Comparison of ENCODE assay signal across 18 cellular contexts in genomic region chr12:64332938-64333337, GRCh38. TPM values are rescaled to one million over a fixed set of nuclear protein-coding genes. Genes with fewer than 3 reads are reported as not detected.
DNase-seq lines count a peak whose midpoint lies in the region; ATAC-seq and TF ChIP-seq lines count a peak whose summit lies in the region.
"Had no signal": no experiment of that assay in that cellular context is flagged by ENCODE, and none has a peak within 500 bp of the region (broad histone marks: within the 10 kb centered on the region; RNA-seq: fewer than 3 reads in every experiment).

No MANE protein-coding gene starts in this region.

- H2AFZ ChIP-seq in PC-3 (ENCODE audit: low read length) (no peak overlapping the region), GM23338 (no peak overlapping the region)

- intact Hi-C loops in PC-3 (cut with micrococcal nuclease), result no loop called here

- no TSS peak for BruUV-seq in PC-3 (replicated peaks; lab: Mats Ljungman, UMichigan)

- no peaks in the 10 kb centered on the region for H3K9me3 ChIP-seq in PC-3 (ENCODE audit: low read length)
- no peaks in the 10 kb centered on the region for H3K9me3 ChIP-seq in SJCRH30 (replicated peaks)

- DNase-seq in PC-3 (peak; percentile 10), amniotic epithelial cell (ENCODE audit: low read depth) (peak; percentile 0), epithelial cell of prostate (ENCODE audit: low read depth, low spot score) (peak; percentile 66), GM23338 (ENCODE audit: low spot score) (no peak), SJCRH30 (no peak)
- no peak for DNase-seq in effector CD8-positive, alpha-beta T cell (lab: John Stamatoyannopoulos, UW)
- DNase-seq: CD8-positive, alpha-beta T cell; COR-L47; DMS153; GF-D8; HCEC 1CT; HFFc6; IMR-90 had no signal

- peaks cover 2% of the 10 kb centered on the region for H3K27me3 Mint-ChIP-seq in GM23338 (ENCODE audit: insufficient read depth, low read depth, poor library complexity)

- H3K27me3 ChIP-seq in PC-3 (ENCODE audit: low read length), result no peaks in the 10 kb centered on the region
- no peaks in the 10 kb centered on the region for H3K27me3 ChIP-seq in GM23338 (ENCODE audit: insufficient read depth)
- H3K27me3 ChIP-seq in SJCRH30, result no peaks in the 10 kb centered on the region

- no peaks in the 10 kb centered on the region for H3K4me1 ChIP-seq in PC-3 (ENCODE audit: insufficient read depth, low read length)
- no peaks in the 10 kb centered on the region for H3K4me1 ChIP-seq in GM23338 (ENCODE audit: insufficient read depth)
- no peaks in the 10 kb centered on the region; the same call in 1 of the 2 replicates for H3K4me1 ChIP-seq in SJCRH30

- POLR2A ChIA-PET in PC-3 (lab: Charles Lee; ENCODE audit: unreplicated experiment), result no interaction called here

- no peak for TF ChIP-seq CTCF in PC-3 (conservative IDR thresholded peaks at IDR 0.05; ENCODE audit: low read depth, low read length)
- TF ChIP-seq CTCF in GM23338 (conservative IDR thresholded peaks at IDR 0.05; ENCODE audit: low read depth in 2 of 2), result no peak

- CTCF ChIA-PET in PC-3 (lab: Charles Lee), result no interaction called here

- H3K9me3 Mint-ChIP-seq in GM23338, result no peaks in the 10 kb centered on the region; the same call in 2 of the 3 replicates
- H3K9me3 Mint-ChIP-seq: CD8-positive, alpha-beta T cell; HFFc6 had no signal

- no peaks in the 10 kb centered on the region for H3K79me2 ChIP-seq in PC-3 (ENCODE audit: low read length)
- H3K79me2 ChIP-seq in GM23338 (replicated peaks; ENCODE audit: insufficient read depth), result no peaks in the 10 kb centered on the region

- H3K4me2 ChIP-seq in PC-3 (ENCODE audit: low read length) (no peak overlapping the region), GM23338 (no peak overlapping the region)

- H3F3A ChIP-seq in PC-3 (ENCODE audit: low read length, unreplicated experiment) (no peaks in the 10 kb centered on the region), GM23338 (replicated peaks; ENCODE audit: low read depth) (no peaks in the 10 kb centered on the region)

- H3K4me3 ChIP-seq in PC-3 (ENCODE audit: low read length) (no peak overlapping the region), GM23338 (no peak overlapping the region), SJCRH30 (no peak overlapping the region)

- no peak overlapping the region for H3K4me3 Mint-ChIP-seq in GM23338
- H3K4me3 Mint-ChIP-seq: CD14-positive monocyte; CD8-positive, alpha-beta T cell; HFFc6 had no signal

- no peaks in the 10 kb centered on the region; the same call in 2 of the 3 replicates for H3K36me3 Mint-ChIP-seq in GM23338 (ENCODE audit: low read depth)
- H3K36me3 Mint-ChIP-seq: CD14-positive monocyte; CD8-positive, alpha-beta T cell had no signal

- H3K36me3 ChIP-seq in PC-3 (ENCODE audit: low read depth, low read length) (no peaks in the 10 kb centered on the region), GM23338 (ENCODE audit: insufficient read depth) (no peaks in the 10 kb centered on the region), SJCRH30 (no peaks in the 10 kb centered on the region)

- H4K20me1 ChIP-seq in PC-3 (ENCODE audit: low read length) (no peaks in the 10 kb centered on the region), GM23338 (replicated peaks; ENCODE audit: insufficient read depth) (no peaks in the 10 kb centered on the region)

- H3K9me2 ChIP-seq in PC-3 (replicated peaks; ENCODE audit: low read length) (no peaks in the 10 kb centered on the region), GM23338 (ENCODE audit: insufficient read depth) (no peaks in the 10 kb centered on the region)

- H3K27ac ChIP-seq in PC-3 (ENCODE audit: low read length) (no peak overlapping the region), epithelial cell of prostate (no peak overlapping the region), GM23338 (ENCODE audit: low read depth) (no peak overlapping the region), SJCRH30 (no peak overlapping the region)

- H3K9ac ChIP-seq in PC-3 (ENCODE audit: low read length), result no peak overlapping the region

- H3K27ac Mint-ChIP-seq in GM23338, result no peak overlapping the region
- H3K27ac Mint-ChIP-seq: CD14-positive monocyte; CD8-positive, alpha-beta T cell; HFFc6 had no signal

- H3K4me1 Mint-ChIP-seq in GM23338, result no peaks in the 10 kb centered on the region
- H3K4me1 Mint-ChIP-seq: CD14-positive monocyte had no signal

- ATAC-seq in PC-3 (no peak), GM23338 (no peak)
- ATAC-seq: CD8-positive, alpha-beta T cell had no signal

TF ChIP-seq in GM23338, 12 proteins besides CTCF, POLR2A, EP300 and RAD21 (continues in another document):
- no peak for TF ChIP-seq POLR2AphosphoS5 (IDR thresholded peaks at IDR 0.05; ENCODE audit: low read depth)
- TF ChIP-seq EZH2phosphoT487 (IDR thresholded peaks at IDR 0.05; ENCODE audit: unreplicated experiment), result no peak
- TF ChIP-seq EZH2 (IDR thresholded peaks at IDR 0.05; ENCODE audit: low read depth, unreplicated experiment), result no peak
- no peak for TF ChIP-seq CREB1 (CRISPR knock-in tag; IDR thresholded peaks at IDR 0.05; ENCODE audit: low read depth)
- no peak for TF ChIP-seq JUNB (IDR thresholded peaks at IDR 0.05; ENCODE audit: unreplicated experiment)
- TF ChIP-seq NANOG (IDR thresholded peaks at IDR 0.05; ENCODE audit: borderline replicate concordance), result no peak
- TF ChIP-seq REST (IDR thresholded peaks at IDR 0.05; ENCODE audit: unreplicated experiment), result no peak
- no peak for TF ChIP-seq ETS1 (IDR thresholded peaks at IDR 0.05)
- no peak for TF ChIP-seq STAT1 (IDR thresholded peaks at IDR 0.05; ENCODE audit: unreplicated experiment)
- TF ChIP-seq ZNF331 (CRISPR knock-in tag; IDR thresholded peaks at IDR 0.05; ENCODE audit: low read depth), result no peak

RNA-seq across cellular contexts. Expression of gene C12orf56, which starts 57.6 kb away (rescaled TPM):
- total RNA-seq in PC-3 (2014; rRNA removed), result 5.7 and 8.1 TPM in 2 replicates
- total RNA-seq in GM23338 (2014; rRNA removed; shearing (Covaris generic)), result 4.6 and 9.3 TPM in 2 replicates
- polyA plus RNA-seq in GM23338 (2016; fragmentation: Nextera tagmentation; extraction: Ambion mirVana), result 6.4 and 8.1 TPM in 2 replicates
- not detected in 2 replicates for total RNA-seq in SJCRH30 (2014; rRNA removed; shearing (Covaris generic))
- total RNA-seq: A673; CD8-positive, alpha-beta T cell; H4; HFFc6; HT-29; IMR-90 had no signal
- polyA plus RNA-seq: BJ, CD14-positive monocyte had no signal

Comparison
In these comparisons a context has a peak if more than half of its experiments do, and no peak if none do; other contexts are left out.
1. DNase-seq: peak in PC-3 (single experiment), amniotic epithelial cell (single experiment) and epithelial cell of prostate (single experiment); none in GM23338 (single experiment), effector CD8-positive, alpha-beta T cell (single experiment) and SJCRH30 (0 of 2).